Comparison of ENCODE assay signal across 1 cellular context in genomic region chr15:57784081-57784488, GRCh38.
TF ChIP-seq lines count a peak whose summit lies in the region.

No MANE protein-coding gene starts in this region.

TF ChIP-seq in GM23338, 12 proteins besides CTCF, POLR2A, EP300 and RAD21 (continued from another document):
- TF ChIP-seq REST (IDR thresholded peaks at IDR 0.05; ENCODE audit: unreplicated experiment) (no peak), ZNF462 (CRISPR knock-in tag; IDR thresholded peaks at IDR 0.05) (no peak)
